Comparison of ENCODE assay signal across 28 cellular contexts in genomic region chr9:28394774-28395173, GRCh38.
"Had no signal": no experiment of that assay in that cellular context is flagged by ENCODE, and none has a peak within 500 bp of the region (broad histone marks: within the 10 kb centered on the region; RNA-seq: fewer than 3 reads in every experiment).

No MANE protein-coding gene starts in this region.

- H3K79me2 ChIP-seq: parathyroid adenoma had no signal

- H3K4me3 Mint-ChIP-seq: natural killer cell; nephron; neural progenitor cell; stimulated activated effector memory CD8-positive, alpha-beta T cell treated with anti-CD3 and anti-CD28 coated beads, Interleukin-12 subunit alpha, Interleukin-12 subunit beta, amount 100 ng/mL, for 72 hours; stimulated activated naive B cell treated with anti-CD40 and anti-IgM and Interleukin-4, amounts not matched to agents 10 μg/mL and 1 μg/mL and 100 μg/mL, for 72 hours; stimulated activated naive CD8-positive, alpha-beta T cell treated with anti-CD3 and anti-CD28 coated beads, Interleukin-15, Interleukin-2, amounts not matched to agents 100 ng/mL and 50 ng/mL, for 24 hours had no signal

- H3K4me1 Mint-ChIP-seq: natural killer cell; nephron; neural progenitor cell; stimulated activated effector memory CD8-positive, alpha-beta T cell treated with anti-CD3 and anti-CD28 coated beads, Interleukin-12 subunit alpha, Interleukin-12 subunit beta, amount 100 ng/mL, for 72 hours; stimulated activated naive B cell treated with anti-CD40 and anti-IgM and Interleukin-4, amounts not matched to agents 10 μg/mL and 1 μg/mL and 100 μg/mL, for 72 hours had no signal

- H3K36me3 Mint-ChIP-seq: natural killer cell; neural progenitor cell; stimulated activated effector memory CD8-positive, alpha-beta T cell treated with anti-CD3 and anti-CD28 coated beads, Interleukin-12 subunit alpha, Interleukin-12 subunit beta, amount 100 ng/mL, for 72 hours; stimulated activated naive B cell treated with anti-CD40 and anti-IgM and Interleukin-4, amounts not matched to agents 10 μg/mL and 1 μg/mL and 100 μg/mL, for 72 hours had no signal

- H3K9ac ChIP-seq: neural progenitor cell, parathyroid adenoma had no signal

- H3K27me3 Mint-ChIP-seq: progenitor cell of endocrine pancreas; stimulated activated naive B cell treated with anti-CD40 and anti-IgM and Interleukin-4, amounts not matched to agents 10 μg/mL and 1 μg/mL and 100 μg/mL, for 72 hours; stimulated activated naive CD8-positive, alpha-beta T cell treated with anti-CD3 and anti-CD28 coated beads, Interleukin-15, Interleukin-2, amounts not matched to agents 100 ng/mL and 50 ng/mL, for 24 hours had no signal

- H3K9me3 ChIP-seq: ovary, psoas muscle, right lobe of liver, sigmoid colon, stomach, thoracic aorta, thyroid gland, tibial nerve, upper lobe of left lung, vagina had no signal

- H2AFZ ChIP-seq: neural progenitor cell, parathyroid adenoma had no signal

- DNase-seq: natural killer cell; occipital lobe; ovary; posterior cingulate gyrus; psoas muscle; right cardiac atrium; right lobe of liver; sigmoid colon; small intestine; stimulated activated CD4-positive, alpha-beta T cell treated with anti-CD3 and anti-CD28 coated beads, Interleukin-15, amount 100 ng/mL, for 24 hours; stimulated activated CD4-positive, alpha-beta T cell treated with anti-CD3 and anti-CD28 coated beads, Interleukin-2, amount 100 ng/mL, for 24 hours; stimulated activated CD4-positive, alpha-beta T cell treated with anti-CD3 and anti-CD28 coated beads, Interleukin-2, amount 100 ng/mL, for 48 hours; stimulated activated CD4-positive, alpha-beta T cell treated with anti-CD3 and anti-CD28 coated beads, Interleukin-4, amount 100 ng/mL, for 24 hours; stimulated activated naive B cell treated with anti-CD40 and anti-IgM and Interleukin-4, amounts not matched to agents 10 μg/mL and 1 μg/mL and 100 μg/mL, for 72 hours; stimulated activated naive CD4-positive, alpha-beta T cell treated with Interleukin-2 at 50 U/mL for 16 hours; stomach; thyroid gland; trophoblast cell; upper lobe of left lung had no signal

- H3K27me3 ChIP-seq: neural progenitor cell, ovary, right lobe of liver, sigmoid colon, stomach, thyroid gland, tibial nerve, upper lobe of left lung, vagina had no signal

- H3K27ac Mint-ChIP-seq: natural killer cell; nephron; neural progenitor cell; progenitor cell of endocrine pancreas; stimulated activated effector memory CD8-positive, alpha-beta T cell treated with anti-CD3 and anti-CD28 coated beads, Interleukin-12 subunit alpha, Interleukin-12 subunit beta, amount 100 ng/mL, for 72 hours; stimulated activated naive B cell treated with anti-CD40 and anti-IgM and Interleukin-4, amounts not matched to agents 10 μg/mL and 1 μg/mL and 100 μg/mL, for 72 hours; stimulated activated naive CD8-positive, alpha-beta T cell treated with anti-CD3 and anti-CD28 coated beads, Interleukin-15, Interleukin-2, amounts not matched to agents 100 ng/mL and 50 ng/mL, for 24 hours had no signal

- H3K4me3 ChIP-seq: neural progenitor cell, ovary, psoas muscle, right lobe of liver, sigmoid colon, stomach, thoracic aorta, thyroid gland, tibial nerve, upper lobe of left lung, vagina had no signal

- H3K4me1 ChIP-seq: neural progenitor cell, parathyroid adenoma, psoas muscle, right lobe of liver, sigmoid colon, stomach, thyroid gland, tibial nerve, upper lobe of left lung, vagina had no signal

- H3K4me2 ChIP-seq: neural progenitor cell had no signal

- H3K9me3 Mint-ChIP-seq: nephron, neural progenitor cell had no signal

- H3K36me3 ChIP-seq: neural progenitor cell, ovary, right lobe of liver, sigmoid colon, stomach, thoracic aorta, thyroid gland, tibial nerve, upper lobe of left lung, vagina had no signal

- H3K27ac ChIP-seq: neural progenitor cell, ovary, parathyroid adenoma, psoas muscle, right lobe of liver, sigmoid colon, stomach, thoracic aorta, thyroid gland, tibial nerve, upper lobe of left lung, vagina had no signal
